ENCODE assay signal across 8 cellular contexts in genomic region chr5:43041669-43042175, GRCh38. TPM values are rescaled to one million over a fixed set of nuclear protein-coding genes. Genes with fewer than 3 reads are reported as not detected.
A peak's percentile ranks its signal among the peaks of the same experiment; 100 is the strongest.
DNase-seq lines count a peak whose midpoint lies in the region; ATAC-seq and TF ChIP-seq lines count a peak whose summit lies in the region.

No MANE protein-coding gene starts in this region.

- H3K27me3 ChIP-seq in CD8-positive, alpha-beta memory T cell (ENCODE audit: insufficient read depth, low read length, poor library complexity, severe bottlenecking) = no peaks in the 10 kb centered on the region
- H3K27me3 ChIP-seq in adipocyte (replicated peaks; ENCODE audit: control insufficient read depth, insufficient read depth, low read length) = no peaks in the 10 kb centered on the region
- H3K27me3 ChIP-seq in left ventricle myocardium inferior (ENCODE audit: low read depth) = peaks cover 87% of the 10 kb centered on the region
- H3K27me3 ChIP-seq in prostate gland (replicated peaks; ENCODE audit: insufficient read depth) = no peaks in the 10 kb centered on the region

- H3K4me3 ChIP-seq in CD8-positive, alpha-beta memory T cell (ENCODE audit: low read length) = peak overlapping the region; percentile 98
- H3K4me3 ChIP-seq in adipocyte (ENCODE audit: low read length) (peak overlapping the region; percentile 90), left ventricle myocardium inferior (peak overlapping the region; percentile 77), prostate gland (peak overlapping the region; percentile 49 to 51)

- peak; percentile 22 for ATAC-seq in GM19455 (IDR thresholded peaks at IDR 0.05; ENCODE audit: unreplicated experiment)
- peak; percentile 14 for ATAC-seq in HG03521 (IDR thresholded peaks at IDR 0.05; ENCODE audit: unreplicated experiment)

- 1% methylated on average over 33 of the region's 33 CpGs for WGBS in prostate gland

- intact Hi-C loops in left ventricle myocardium inferior (cut with micrococcal nuclease) = no loop called here
- intact Hi-C loops in prostate gland (cut with DNase I) = loop anchor here (5.0 kb wide), 3 partner anchors 49 to 134 kb away; partner anchors contain the start of gene ZNF131

- TF ChIP-seq CTCF in left ventricle myocardium inferior (IDR thresholded peaks at IDR 0.05; ENCODE audit: borderline replicate concordance) = no peak
- peak in 1 of 4 experiments; percentile 15 for TF ChIP-seq CTCF in prostate gland (IDR thresholded peaks at IDR 0.05)

- H3K36me3 Mint-ChIP-seq in CD8-positive, alpha-beta memory T cell = peaks cover 0 to 62% (median 0%) of the 10 kb centered on the region in 3 donors

- CTCF ChIA-PET in CD8-positive, alpha-beta memory T cell (lab: Charles Lee) = interaction anchor here (1.1 to 11.2 kb wide), 18 partner anchors 12 to 442 kb away, joined by 3 to 265 read pairs (median 14); partner anchors contain the start of genes HMGCS1, TMEM267 and ZNF131

- TF ChIP-seq POLR2A in prostate gland (IDR thresholded peaks at IDR 0.05) = no peak

- H3K27me3 Mint-ChIP-seq in CD8-positive, alpha-beta memory T cell = peaks cover 0 to 13% of the 10 kb centered on the region in 2 donors

- H3K36me3 ChIP-seq in CD8-positive, alpha-beta memory T cell (ENCODE audit: insufficient read depth, low read length) = no peaks in the 10 kb centered on the region
- H3K36me3 ChIP-seq in adipocyte (ENCODE audit: control insufficient read depth, insufficient read depth, low read length, severe bottlenecking) (no peaks in the 10 kb centered on the region), left ventricle myocardium inferior (no peaks in the 10 kb centered on the region), prostate gland (no peaks in the 10 kb centered on the region)

- H3K9me3 ChIP-seq in CD8-positive, alpha-beta memory T cell (ENCODE audit: low read length) = no peaks in the 10 kb centered on the region
- H3K9me3 ChIP-seq in adipocyte (ENCODE audit: control insufficient read depth, low read length) (no peaks in the 10 kb centered on the region), left ventricle myocardium inferior (replicated peaks) (no peaks in the 10 kb centered on the region), prostate gland (no peaks in the 10 kb centered on the region)

- H3K4me1 ChIP-seq in CD8-positive, alpha-beta memory T cell (ENCODE audit: insufficient read depth, low read length) = peaks cover 29% of the 10 kb centered on the region
- peaks cover 26% of the 10 kb centered on the region for H3K4me1 ChIP-seq in adipocyte (ENCODE audit: control insufficient read depth, insufficient read depth, low read length)
- peaks cover 45% of the 10 kb centered on the region for H3K4me1 ChIP-seq in left ventricle myocardium inferior
- H3K4me1 ChIP-seq in prostate gland (replicated peaks) = no peaks in the 10 kb centered on the region

- POLR2A ChIA-PET in CD8-positive, alpha-beta memory T cell (lab: Charles Lee) = interaction anchor here (0.5 to 8.7 kb wide), 17 partner anchors 11 to 1765 kb away, joined by 3 to 403 read pairs (median 12); partner anchors contain the start of genes CCDC152, HMGCS1, TMEM267 and ZNF131

- peak overlapping the region; percentile 84 for H3K9ac ChIP-seq in adipocyte (ENCODE audit: low read length)

- peak overlapping the region; percentile 97 to 100 (median 99) for H3K27ac Mint-ChIP-seq in CD8-positive, alpha-beta memory T cell

- peak overlapping the region; percentile 88 for H3K27ac ChIP-seq in CD8-positive, alpha-beta memory T cell (ENCODE audit: low read depth, low read length)
- H3K27ac ChIP-seq in left ventricle myocardium inferior (replicated peaks) (peak overlapping the region; percentile 98), prostate gland (peak overlapping the region; percentile 94 to 98)

- H3K4me1 Mint-ChIP-seq in CD8-positive, alpha-beta memory T cell = peaks cover 38 to 57% (median 46%) of the 10 kb centered on the region in 3 donors

- peak in 1 of 5 donors; percentile 73 for DNase-seq in CD8-positive, alpha-beta memory T cell
- DNase-seq in OCI-M2 (lab: John Stamatoyannopoulos, UW; ENCODE audit: unreplicated experiment) (peak; percentile 52), adipocyte (ENCODE audit: low read depth) (peak; percentile 80), left ventricle myocardium inferior (no peak), prostate gland (ENCODE audit: low spot score) (peak; percentile 67), NCI-H510A (lab: John Stamatoyannopoulos, UW) (no peak)

- no peaks in the 10 kb centered on the region for H3K9me3 Mint-ChIP-seq in CD8-positive, alpha-beta memory T cell

- peak overlapping the region; percentile 91 to 100 (median 99) for H3K4me3 Mint-ChIP-seq in CD8-positive, alpha-beta memory T cell

RNA-seq across cellular contexts. Expression of gene ANXA2R, which starts 1.6 kb away (rescaled TPM):
- 1 to 10 TPM; 6.0 to 6.8 TPM for total RNA-seq in CD8-positive, alpha-beta memory T cell
- polyA plus RNA-seq in CD8-positive, alpha-beta memory T cell = 55.9 TPM
- 0.82 TPM for total RNA-seq in left ventricle myocardium inferior
- 1 to 10 TPM; 4.5 to 5.3 TPM for total RNA-seq in prostate gland

Comparison
In these comparisons a context has a peak if more than half of its experiments do, and no peak if none do; other contexts are left out.
1. DNase-seq: peak in OCI-M2 (single experiment), adipocyte (single experiment) and prostate gland (single experiment); none in left ventricle myocardium inferior (single experiment) and NCI-H510A (single experiment).
2. Peak in every context shown above with its lines, with median percentiles within 50 percentile points of each other: H3K27ac ChIP-seq and H3K4me3 ChIP-seq.